In the genomic region with DNA sequence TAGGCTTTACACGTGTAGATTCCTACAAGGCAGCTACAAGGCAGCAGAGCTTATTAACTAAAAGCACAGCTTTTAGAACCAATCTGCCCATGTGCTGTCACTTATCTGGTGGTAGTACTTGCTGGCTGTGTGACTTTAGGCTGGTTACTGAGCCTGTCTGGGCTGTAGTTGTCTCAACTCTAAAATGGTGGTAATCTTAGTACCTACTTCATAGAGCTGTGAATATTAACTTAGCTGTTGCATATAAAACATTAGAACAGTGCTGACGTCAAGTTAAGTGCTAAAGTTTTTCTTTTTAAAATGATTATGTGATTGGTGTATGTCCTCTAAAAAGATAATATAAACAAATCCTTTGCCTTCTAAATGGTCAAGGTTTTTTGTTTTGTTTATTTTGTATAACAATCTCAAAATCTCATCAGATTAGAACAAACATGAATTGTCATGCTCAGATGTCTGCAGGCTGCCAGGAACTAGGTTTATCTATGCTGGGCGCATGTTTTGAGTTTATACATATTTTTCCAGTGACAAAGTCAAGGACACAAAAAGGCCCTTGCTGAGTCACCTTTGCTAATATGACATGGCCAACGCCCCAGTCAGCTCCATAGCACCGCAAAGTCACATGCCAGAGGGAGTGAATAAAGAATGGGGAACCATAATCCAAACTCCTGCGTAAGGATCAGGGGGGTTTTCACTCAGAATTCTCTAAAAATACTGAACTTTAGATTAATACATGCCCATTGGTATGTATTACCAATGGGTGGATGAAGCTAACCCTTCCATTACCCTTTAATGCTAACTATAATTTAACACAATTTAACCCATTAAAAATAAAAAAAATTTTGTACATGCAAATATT, we compare ENCODE assay signal across 1 cellular context.
A peak's percentile ranks its signal among the peaks of the same experiment; 100 is the strongest.
TF ChIP-seq lines count a peak whose summit lies in the region.

No MANE protein-coding gene starts in this region.

TF ChIP-seq in HepG2, 621 proteins besides CTCF, POLR2A, EP300 and RAD21 (continues in another document):
- TF ChIP-seq NCOA2 (CRISPR knock-in tag; IDR thresholded peaks at IDR 0.05) = peak; percentile 87
- TF ChIP-seq MAFF (IDR thresholded peaks at IDR 0.05; ENCODE audit: low read depth, low read length) = peak; percentile 48
- no peak for TF ChIP-seq ZFP36L2 (CRISPR knock-in tag; IDR thresholded peaks at IDR 0.05)
- TF ChIP-seq, protein P1, sequence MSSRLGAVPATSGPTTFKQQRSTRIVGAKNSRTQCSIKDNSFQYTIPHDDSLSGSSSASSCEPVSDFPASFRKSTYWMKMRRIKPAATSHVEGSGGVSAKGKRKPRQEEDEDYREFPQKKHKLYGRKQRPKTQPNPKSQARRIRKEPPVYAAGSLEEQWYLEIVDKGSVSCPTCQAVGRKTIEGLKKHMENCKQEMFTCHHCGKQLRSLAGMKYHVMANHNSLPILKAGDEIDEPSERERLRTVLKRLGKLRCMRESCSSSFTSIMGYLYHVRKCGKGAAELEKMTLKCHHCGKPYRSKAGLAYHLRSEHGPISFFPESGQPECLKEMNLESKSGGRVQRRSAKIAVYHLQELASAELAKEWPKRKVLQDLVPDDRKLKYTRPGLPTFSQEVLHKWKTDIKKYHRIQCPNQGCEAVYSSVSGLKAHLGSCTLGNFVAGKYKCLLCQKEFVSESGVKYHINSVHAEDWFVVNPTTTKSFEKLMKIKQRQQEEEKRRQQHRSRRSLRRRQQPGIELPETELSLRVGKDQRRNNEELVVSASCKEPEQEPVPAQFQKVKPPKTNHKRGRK (CRISPR knock-in tag; IDR thresholded peaks at IDR 0.05) = no peak
- TF ChIP-seq ZNF746 (CRISPR knock-in tag; IDR thresholded peaks at IDR 0.05) = no peak
- TF ChIP-seq, protein P2, sequence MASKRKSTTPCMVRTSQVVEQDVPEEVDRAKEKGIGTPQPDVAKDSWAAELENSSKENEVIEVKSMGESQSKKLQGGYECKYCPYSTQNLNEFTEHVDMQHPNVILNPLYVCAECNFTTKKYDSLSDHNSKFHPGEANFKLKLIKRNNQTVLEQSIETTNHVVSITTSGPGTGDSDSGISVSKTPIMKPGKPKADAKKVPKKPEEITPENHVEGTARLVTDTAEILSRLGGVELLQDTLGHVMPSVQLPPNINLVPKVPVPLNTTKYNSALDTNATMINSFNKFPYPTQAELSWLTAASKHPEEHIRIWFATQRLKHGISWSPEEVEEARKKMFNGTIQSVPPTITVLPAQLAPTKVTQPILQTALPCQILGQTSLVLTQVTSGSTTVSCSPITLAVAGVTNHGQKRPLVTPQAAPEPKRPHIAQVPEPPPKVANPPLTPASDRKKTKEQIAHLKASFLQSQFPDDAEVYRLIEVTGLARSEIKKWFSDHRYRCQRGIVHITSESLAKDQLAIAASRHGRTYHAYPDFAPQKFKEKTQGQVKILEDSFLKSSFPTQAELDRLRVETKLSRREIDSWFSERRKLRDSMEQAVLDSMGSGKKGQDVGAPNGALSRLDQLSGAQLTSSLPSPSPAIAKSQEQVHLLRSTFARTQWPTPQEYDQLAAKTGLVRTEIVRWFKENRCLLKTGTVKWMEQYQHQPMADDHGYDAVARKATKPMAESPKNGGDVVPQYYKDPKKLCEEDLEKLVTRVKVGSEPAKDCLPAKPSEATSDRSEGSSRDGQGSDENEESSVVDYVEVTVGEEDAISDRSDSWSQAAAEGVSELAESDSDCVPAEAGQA (IDR thresholded peaks at IDR 0.05; ENCODE audit: low read depth) = no peak
- TF ChIP-seq, protein P2 (CRISPR knock-in tag; IDR thresholded peaks at IDR 0.05; ENCODE audit: borderline replicate concordance) = no peak
- TF ChIP-seq ELF3 (CRISPR knock-in tag; IDR thresholded peaks at IDR 0.05) = peak; percentile 55; the same call in 1 of the 2 replicates
- TF ChIP-seq, protein P3, sequence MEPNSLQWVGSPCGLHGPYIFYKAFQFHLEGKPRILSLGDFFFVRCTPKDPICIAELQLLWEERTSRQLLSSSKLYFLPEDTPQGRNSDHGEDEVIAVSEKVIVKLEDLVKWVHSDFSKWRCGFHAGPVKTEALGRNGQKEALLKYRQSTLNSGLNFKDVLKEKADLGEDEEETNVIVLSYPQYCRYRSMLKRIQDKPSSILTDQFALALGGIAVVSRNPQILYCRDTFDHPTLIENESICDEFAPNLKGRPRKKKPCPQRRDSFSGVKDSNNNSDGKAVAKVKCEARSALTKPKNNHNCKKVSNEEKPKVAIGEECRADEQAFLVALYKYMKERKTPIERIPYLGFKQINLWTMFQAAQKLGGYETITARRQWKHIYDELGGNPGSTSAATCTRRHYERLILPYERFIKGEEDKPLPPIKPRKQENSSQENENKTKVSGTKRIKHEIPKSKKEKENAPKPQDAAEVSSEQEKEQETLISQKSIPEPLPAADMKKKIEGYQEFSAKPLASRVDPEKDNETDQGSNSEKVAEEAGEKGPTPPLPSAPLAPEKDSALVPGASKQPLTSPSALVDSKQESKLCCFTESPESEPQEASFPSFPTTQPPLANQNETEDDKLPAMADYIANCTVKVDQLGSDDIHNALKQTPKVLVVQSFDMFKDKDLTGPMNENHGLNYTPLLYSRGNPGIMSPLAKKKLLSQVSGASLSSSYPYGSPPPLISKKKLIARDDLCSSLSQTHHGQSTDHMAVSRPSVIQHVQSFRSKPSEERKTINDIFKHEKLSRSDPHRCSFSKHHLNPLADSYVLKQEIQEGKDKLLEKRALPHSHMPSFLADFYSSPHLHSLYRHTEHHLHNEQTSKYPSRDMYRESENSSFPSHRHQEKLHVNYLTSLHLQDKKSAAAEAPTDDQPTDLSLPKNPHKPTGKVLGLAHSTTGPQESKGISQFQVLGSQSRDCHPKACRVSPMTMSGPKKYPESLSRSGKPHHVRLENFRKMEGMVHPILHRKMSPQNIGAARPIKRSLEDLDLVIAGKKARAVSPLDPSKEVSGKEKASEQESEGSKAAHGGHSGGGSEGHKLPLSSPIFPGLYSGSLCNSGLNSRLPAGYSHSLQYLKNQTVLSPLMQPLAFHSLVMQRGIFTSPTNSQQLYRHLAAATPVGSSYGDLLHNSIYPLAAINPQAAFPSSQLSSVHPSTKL (CRISPR knock-in tag; IDR thresholded peaks at IDR 0.05) = peak; percentile 96
- TF ChIP-seq, protein P4, sequence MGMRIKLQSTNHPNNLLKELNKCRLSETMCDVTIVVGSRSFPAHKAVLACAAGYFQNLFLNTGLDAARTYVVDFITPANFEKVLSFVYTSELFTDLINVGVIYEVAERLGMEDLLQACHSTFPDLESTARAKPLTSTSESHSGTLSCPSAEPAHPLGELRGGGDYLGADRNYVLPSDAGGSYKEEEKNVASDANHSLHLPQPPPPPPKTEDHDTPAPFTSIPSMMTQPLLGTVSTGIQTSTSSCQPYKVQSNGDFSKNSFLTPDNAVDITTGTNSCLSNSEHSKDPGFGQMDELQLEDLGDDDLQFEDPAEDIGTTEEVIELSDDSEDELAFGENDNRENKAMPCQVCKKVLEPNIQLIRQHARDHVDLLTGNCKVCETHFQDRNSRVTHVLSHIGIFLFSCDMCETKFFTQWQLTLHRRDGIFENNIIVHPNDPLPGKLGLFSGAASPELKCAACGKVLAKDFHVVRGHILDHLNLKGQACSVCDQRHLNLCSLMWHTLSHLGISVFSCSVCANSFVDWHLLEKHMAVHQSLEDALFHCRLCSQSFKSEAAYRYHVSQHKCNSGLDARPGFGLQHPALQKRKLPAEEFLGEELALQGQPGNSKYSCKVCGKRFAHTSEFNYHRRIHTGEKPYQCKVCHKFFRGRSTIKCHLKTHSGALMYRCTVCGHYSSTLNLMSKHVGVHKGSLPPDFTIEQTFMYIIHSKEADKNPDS (CRISPR knock-in tag; IDR thresholded peaks at IDR 0.05) = no peak
- no peak for TF ChIP-seq PTBP1 (IDR thresholded peaks at IDR 0.05; ENCODE audit: low read depth, low read length, poor library complexity, severe bottlenecking)
- no peak for TF ChIP-seq MTF2 (CRISPR knock-in tag; IDR thresholded peaks at IDR 0.05; ENCODE audit: borderline replicate concordance)
- TF ChIP-seq LCORL (IDR thresholded peaks at IDR 0.05) = no peak
- peak; percentile 50; the same call in 1 of the 2 replicates for TF ChIP-seq LCORL (CRISPR knock-in tag; IDR thresholded peaks at IDR 0.05)
- TF ChIP-seq ISL2 (CRISPR knock-in tag; IDR thresholded peaks at IDR 0.05) = peak; percentile 77
- TF ChIP-seq ZNF430 (CRISPR knock-in tag; IDR thresholded peaks at IDR 0.05) = no peak
- TF ChIP-seq, protein P5, sequence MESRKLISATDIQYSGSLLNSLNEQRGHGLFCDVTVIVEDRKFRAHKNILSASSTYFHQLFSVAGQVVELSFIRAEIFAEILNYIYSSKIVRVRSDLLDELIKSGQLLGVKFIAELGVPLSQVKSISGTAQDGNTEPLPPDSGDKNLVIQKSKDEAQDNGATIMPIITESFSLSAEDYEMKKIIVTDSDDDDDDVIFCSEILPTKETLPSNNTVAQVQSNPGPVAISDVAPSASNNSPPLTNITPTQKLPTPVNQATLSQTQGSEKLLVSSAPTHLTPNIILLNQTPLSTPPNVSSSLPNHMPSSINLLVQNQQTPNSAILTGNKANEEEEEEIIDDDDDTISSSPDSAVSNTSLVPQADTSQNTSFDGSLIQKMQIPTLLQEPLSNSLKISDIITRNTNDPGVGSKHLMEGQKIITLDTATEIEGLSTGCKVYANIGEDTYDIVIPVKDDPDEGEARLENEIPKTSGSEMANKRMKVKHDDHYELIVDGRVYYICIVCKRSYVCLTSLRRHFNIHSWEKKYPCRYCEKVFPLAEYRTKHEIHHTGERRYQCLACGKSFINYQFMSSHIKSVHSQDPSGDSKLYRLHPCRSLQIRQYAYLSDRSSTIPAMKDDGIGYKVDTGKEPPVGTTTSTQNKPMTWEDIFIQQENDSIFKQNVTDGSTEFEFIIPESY (CRISPR knock-in tag; IDR thresholded peaks at IDR 0.05) = peak; percentile 68
- TF ChIP-seq MED1 (CRISPR knock-in tag; IDR thresholded peaks at IDR 0.05) = peak; percentile 64
- no peak for TF ChIP-seq ZNF879 (CRISPR knock-in tag; IDR thresholded peaks at IDR 0.05)
- no peak for TF ChIP-seq PHF20 (CRISPR knock-in tag; IDR thresholded peaks at IDR 0.05)
- TF ChIP-seq ZNF672 (CRISPR knock-in tag; IDR thresholded peaks at IDR 0.05) = no peak
- TF ChIP-seq, protein P6, sequence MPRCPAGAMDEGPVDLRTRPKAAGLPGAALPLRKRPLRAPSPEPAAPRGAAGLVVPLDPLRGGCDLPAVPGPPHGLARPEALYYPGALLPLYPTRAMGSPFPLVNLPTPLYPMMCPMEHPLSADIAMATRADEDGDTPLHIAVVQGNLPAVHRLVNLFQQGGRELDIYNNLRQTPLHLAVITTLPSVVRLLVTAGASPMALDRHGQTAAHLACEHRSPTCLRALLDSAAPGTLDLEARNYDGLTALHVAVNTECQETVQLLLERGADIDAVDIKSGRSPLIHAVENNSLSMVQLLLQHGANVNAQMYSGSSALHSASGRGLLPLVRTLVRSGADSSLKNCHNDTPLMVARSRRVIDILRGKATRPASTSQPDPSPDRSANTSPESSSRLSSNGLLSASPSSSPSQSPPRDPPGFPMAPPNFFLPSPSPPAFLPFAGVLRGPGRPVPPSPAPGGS (CRISPR knock-in tag; IDR thresholded peaks at IDR 0.05) = no peak
- TF ChIP-seq ZNF891 (CRISPR knock-in tag; IDR thresholded peaks at IDR 0.05) = no peak
- TF ChIP-seq GFI1 (CRISPR knock-in tag; IDR thresholded peaks at IDR 0.05; ENCODE audit: borderline replicate concordance) = 0 out of 2 replicates have a peak, but pooled peaks have one; percentile 23
- TF ChIP-seq, protein P7, sequence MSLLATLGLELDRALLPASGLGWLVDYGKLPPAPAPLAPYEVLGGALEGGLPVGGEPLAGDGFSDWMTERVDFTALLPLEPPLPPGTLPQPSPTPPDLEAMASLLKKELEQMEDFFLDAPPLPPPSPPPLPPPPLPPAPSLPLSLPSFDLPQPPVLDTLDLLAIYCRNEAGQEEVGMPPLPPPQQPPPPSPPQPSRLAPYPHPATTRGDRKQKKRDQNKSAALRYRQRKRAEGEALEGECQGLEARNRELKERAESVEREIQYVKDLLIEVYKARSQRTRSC (CRISPR knock-in tag; IDR thresholded peaks at IDR 0.05; ENCODE audit: low read depth) = no peak
- peak; percentile 78 for TF ChIP-seq RXRB (CRISPR knock-in tag; IDR thresholded peaks at IDR 0.05; ENCODE audit: borderline replicate concordance)
- peak; percentile 47; the same call in 1 of the 2 replicates for TF ChIP-seq TCF7 (IDR thresholded peaks at IDR 0.05; ENCODE audit: low read depth)
- TF ChIP-seq SOX13 (IDR thresholded peaks at IDR 0.05) = no peak
- peak in 1 of 2 experiments; percentile 89; a peak in 2 of 4 replicates for TF ChIP-seq SOX13 (CRISPR knock-in tag; conservative IDR thresholded peaks at IDR 0.05 in 1 of 2, IDR thresholded peaks at IDR 0.05 in 1 of 2)
- TF ChIP-seq KDM1A (CRISPR knock-in tag; IDR thresholded peaks at IDR 0.05) = peak; percentile 70
- no peak for TF ChIP-seq ZNF431 (CRISPR knock-in tag; IDR thresholded peaks at IDR 0.05; ENCODE audit: borderline replicate concordance, low read depth)
- TF ChIP-seq KDM3A (CRISPR knock-in tag; IDR thresholded peaks at IDR 0.05; ENCODE audit: low read depth) = no peak
- TF ChIP-seq, protein P8, sequence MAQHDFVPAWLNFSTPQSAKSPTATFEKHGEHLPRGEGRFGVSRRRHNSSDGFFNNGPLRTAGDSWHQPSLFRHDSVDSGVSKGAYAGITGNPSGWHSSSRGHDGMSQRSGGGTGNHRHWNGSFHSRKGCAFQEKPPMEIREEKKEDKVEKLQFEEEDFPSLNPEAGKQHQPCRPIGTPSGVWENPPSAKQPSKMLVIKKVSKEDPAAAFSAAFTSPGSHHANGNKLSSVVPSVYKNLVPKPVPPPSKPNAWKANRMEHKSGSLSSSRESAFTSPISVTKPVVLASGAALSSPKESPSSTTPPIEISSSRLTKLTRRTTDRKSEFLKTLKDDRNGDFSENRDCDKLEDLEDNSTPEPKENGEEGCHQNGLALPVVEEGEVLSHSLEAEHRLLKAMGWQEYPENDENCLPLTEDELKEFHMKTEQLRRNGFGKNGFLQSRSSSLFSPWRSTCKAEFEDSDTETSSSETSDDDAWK (CRISPR knock-in tag; IDR thresholded peaks at IDR 0.05) = no peak
- TF ChIP-seq AGO1 (IDR thresholded peaks at IDR 0.05; ENCODE audit: low read depth, low read length, poor library complexity, severe bottlenecking) = no peak
